8 cellular contexts compared by ENCODE assay signal in the genomic region with DNA sequence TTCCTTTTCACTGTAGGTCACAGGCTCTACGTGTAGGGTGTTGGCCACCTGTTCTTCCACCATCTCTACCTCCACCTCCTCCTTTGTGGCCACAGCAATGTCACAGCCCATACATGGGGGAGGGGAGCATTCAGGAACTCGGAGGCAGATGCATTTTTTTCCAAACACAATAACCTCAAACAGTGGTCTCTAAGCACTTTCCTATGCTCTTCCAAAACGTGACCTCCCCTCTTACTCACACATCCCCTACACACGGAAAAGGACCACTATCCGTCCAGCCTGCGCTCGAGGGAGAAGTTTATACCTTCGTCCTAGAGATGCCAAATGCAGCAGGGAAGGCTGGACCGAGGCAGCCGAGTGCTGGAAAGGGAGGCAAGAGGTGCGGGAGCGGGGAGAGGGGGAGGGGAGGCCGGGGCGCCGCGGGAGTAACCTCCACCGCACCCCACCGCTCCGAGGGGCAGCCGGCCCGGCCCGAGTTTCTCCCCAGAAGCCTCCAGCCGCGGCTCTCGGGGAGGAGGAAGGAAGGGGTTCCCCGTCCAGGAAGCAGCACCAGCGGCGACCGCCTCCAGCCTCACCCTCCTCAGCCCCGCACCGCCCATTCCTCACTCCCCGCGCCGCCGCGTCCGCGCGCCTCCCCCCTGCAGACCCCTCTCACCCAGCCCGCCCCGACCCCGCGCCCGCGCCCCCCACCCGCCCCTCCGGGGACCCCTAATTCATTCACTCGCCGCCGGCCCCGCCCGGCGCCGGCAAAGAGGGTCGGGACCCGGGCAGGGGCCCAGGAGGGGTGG. TPM values are rescaled to one million over a fixed set of nuclear protein-coding genes. Genes with fewer than 3 reads are reported as not detected.
DNase-seq lines count a peak whose midpoint lies in the region; ATAC-seq, FAIRE-seq and TF ChIP-seq lines count a peak whose summit lies in the region.

No MANE protein-coding gene starts in this region.

- H4K20me1 ChIP-seq in K562 (replicated peaks; ENCODE audit: control insufficient read depth, insufficient read depth, low read length) = no peaks in the 10 kb centered on the region

- ATAC-seq in GM21423 (IDR thresholded peaks at IDR 0.05; ENCODE audit: unreplicated experiment) = peak; percentile 29
- peak; percentile 62 for ATAC-seq in K562

- peaks cover 39% of the 10 kb centered on the region for H3K79me2 ChIP-seq in K562 (ENCODE audit: control insufficient read depth, insufficient read depth, low read length)

- TF ChIP-seq CTCF in K562 (IDR thresholded peaks at IDR 0.05 in 2 of 3, conservative IDR thresholded peaks at IDR 0.05 in 1 of 3; ENCODE audit: insufficient read depth in 2 of 3, low read depth in 1 of 3, low read length in 3 of 3) = no peak

- H3K4me2 ChIP-seq in K562 (ENCODE audit: insufficient read depth, low read length) = peak overlapping the region; percentile 94
- peak overlapping the region; percentile 88 for H3K4me2 ChIP-seq in skeletal muscle satellite cell (ENCODE audit: low read length)

- intact Hi-C loops in K562 (cut with micrococcal nuclease) = no loop called here

- WGBS in K562 (ENCODE audit: insufficient coverage, low coverage, missing lambda C conversion rate) = 1% methylated on average over 23 of the region's 56 CpGs

- CTCF ChIA-PET in CD8-positive, alpha-beta memory T cell (lab: Charles Lee) = interaction anchor here (1.0 to 1.4 kb wide), 7 partner anchors 9 to 140 kb away, joined by 3 to 8 read pairs (median 3); no protein-coding TSS in a partner anchor
- CTCF ChIA-PET in K562 (lab: Yijun Ruan, JAX; ENCODE audit: low intra/inter-chr PET ratio) = no interaction called here

- H3K9me3 Mint-ChIP-seq in CD8-positive, alpha-beta memory T cell = peaks cover 0 to 2% (median 0%) of the 10 kb centered on the region in 5 donors
- no peaks in the 10 kb centered on the region for H3K9me3 Mint-ChIP-seq in IgD-negative memory B cell

- no peaks in the 10 kb centered on the region for H3K27me3 Mint-ChIP-seq in CD8-positive, alpha-beta memory T cell
- no peaks in the 10 kb centered on the region for H3K27me3 Mint-ChIP-seq in IgD-negative memory B cell

- H3K36me3 Mint-ChIP-seq in CD8-positive, alpha-beta memory T cell = peaks cover 0 to 29% (median 7%) of the 10 kb centered on the region in 3 donors
- peaks cover 4% of the 10 kb centered on the region for H3K36me3 Mint-ChIP-seq in IgD-negative memory B cell

- H3K9ac ChIP-seq in K562 (ENCODE audit: insufficient read depth in 1 of 2, low read depth in 2 of 2, low read length in 2 of 2) (peak overlapping the region; percentile 60 to 95), iPS-20b (ENCODE audit: low read depth, low read length) (peak overlapping the region; percentile 71; the same call in 1 of the 2 replicates), skeletal muscle satellite cell (ENCODE audit: low read depth, low read length) (peak overlapping the region; percentile 75)

- in situ Hi-C loops in K562 (cut with MboI) = no loop called here

- H3K4me3 ChIP-seq in CD8-positive, alpha-beta memory T cell (ENCODE audit: low read length) = peak overlapping the region; percentile 84
- peak overlapping the region; percentile 84 for H3K4me3 ChIP-seq in K562
- peak overlapping the region; percentile 76 for H3K4me3 ChIP-seq in iPS-20b (ENCODE audit: low read length)
- peak overlapping the region; percentile 85 for H3K4me3 ChIP-seq in skeletal muscle satellite cell (ENCODE audit: low read length)

- H3K36me3 ChIP-seq in CD8-positive, alpha-beta memory T cell (ENCODE audit: insufficient read depth, low read length) = no peaks in the 10 kb centered on the region
- H3K36me3 ChIP-seq in K562 (ENCODE audit: control insufficient read depth, insufficient read depth, low read length) (peaks cover 8% of the 10 kb centered on the region; the same call in 1 of the 3 replicates), iPS-20b (ENCODE audit: insufficient read depth, low read depth, low read length) (peaks cover 6% of the 10 kb centered on the region; the same call in 1 of the 2 replicates), skeletal muscle satellite cell (ENCODE audit: insufficient read depth, low read length) (no peaks in the 10 kb centered on the region)

- peak overlapping the region; percentile 75 for H2AFZ ChIP-seq in K562 (ENCODE audit: low read depth, low read length)

- FAIRE-seq in K562 (lab: Jason Lieb, UNC) = peak; percentile 81

- H3K27me3 ChIP-seq in CD8-positive, alpha-beta memory T cell (ENCODE audit: insufficient read depth, low read length, poor library complexity, severe bottlenecking) = no peaks in the 10 kb centered on the region
- H3K27me3 ChIP-seq in K562 (ENCODE audit: control insufficient read depth in 2 of 2, insufficient read depth in 2 of 2, low read length in 2 of 2) (no peaks in the 10 kb centered on the region; a peak in 1 of 5 replicates), iPS-20b (ENCODE audit: insufficient read depth, low read length) (peaks cover 19% of the 10 kb centered on the region; the same call in 1 of the 2 replicates), skeletal muscle satellite cell (ENCODE audit: control insufficient read depth, insufficient read depth, low read length) (no peaks in the 10 kb centered on the region)

- no TSS peak for BruUV-seq in K562 (replicated peaks; lab: Mats Ljungman, UMichigan)

- no peak for TF ChIP-seq EP300 in K562 (IDR thresholded peaks at IDR 0.05; ENCODE audit: low read length)

- H3K27ac ChIP-seq in CD8-positive, alpha-beta memory T cell (ENCODE audit: low read depth, low read length) = peak overlapping the region; percentile 68
- H3K27ac ChIP-seq in K562 (ENCODE audit: extremely low read depth, low read depth, low read length) (peak overlapping the region; percentile 83), iPS-20b (ENCODE audit: low read length) (no peak overlapping the region)

- H3K27ac Mint-ChIP-seq in CD8-positive, alpha-beta memory T cell = peak overlapping the region; percentile 84 to 98 (median 96)
- H3K27ac Mint-ChIP-seq in IgD-negative memory B cell = peak overlapping the region; percentile 78 to 97 (median 93)

- H3K4me1 ChIP-seq in CD8-positive, alpha-beta memory T cell (ENCODE audit: insufficient read depth, low read length) = peaks cover 5% of the 10 kb centered on the region
- H3K4me1 ChIP-seq in K562 (replicated peaks in 1 of 2; ENCODE audit: control insufficient read depth in 2 of 2, insufficient read depth in 2 of 2, low read length in 2 of 2) (peaks cover 4 to 17% of the 10 kb centered on the region in 2 experiments; a peak in 4 of 5 replicates), iPS-20b (ENCODE audit: insufficient read depth, low read length) (peaks cover 4% of the 10 kb centered on the region; the same call in 1 of the 2 replicates), skeletal muscle satellite cell (ENCODE audit: control insufficient read depth, insufficient read depth, low read length) (peaks cover 5% of the 10 kb centered on the region)

- no peaks in the 10 kb centered on the region for H3K9me3 ChIP-seq in CD8-positive, alpha-beta memory T cell (ENCODE audit: low read length)
- H3K9me3 ChIP-seq in K562 (replicated peaks; ENCODE audit: control insufficient read depth, insufficient read depth, low read depth, low read length) = no peaks in the 10 kb centered on the region
- H3K9me3 ChIP-seq in iPS-20b (ENCODE audit: insufficient read depth, low read depth, low read length) = no peaks in the 10 kb centered on the region
- H3K9me3 ChIP-seq in skeletal muscle satellite cell (replicated peaks; ENCODE audit: low read length) = no peaks in the 10 kb centered on the region

- H3K9me1 ChIP-seq in K562 (ENCODE audit: control insufficient read depth, insufficient read depth, low read length) = no peaks in the 10 kb centered on the region

- peak; percentile 41 to 71 (median 51) for DNase-seq in CD8-positive, alpha-beta memory T cell
- DNase-seq in T-helper 9 cell (peak; percentile 46), K562 (ENCODE audit: extremely low read depth in 1 of 4, low spot score in 3 of 4) (peak; percentile 42 to 58 (median 50)), DMS114 treated with DMSO at 0.1 percent for 48 hours (lab: John Stamatoyannopoulos, UW; ENCODE audit: unreplicated experiment) (no peak)

- TF ChIP-seq POLR2A in K562 (conservative IDR thresholded peaks at IDR 0.05) = no peak

- POLR2A ChIA-PET in CD8-positive, alpha-beta memory T cell (lab: Charles Lee) = interaction anchor here (0.7 to 1.8 kb wide), 11 partner anchors 8 to 199 kb away, joined by 3 to 41 read pairs (median 4); a partner anchor contains a TSS
- POLR2A ChIA-PET in K562 (lab: Yijun Ruan, JAX) = interaction anchor here (0.6 to 1.4 kb wide), 5 partner anchors 9 to 34 kb away, joined by 3 to 9 read pairs (median 3); no protein-coding TSS in a partner anchor

- TF ChIP-seq RAD21 in K562 (CRISPR knock-in tag; conservative IDR thresholded peaks at IDR 0.05 in 1 of 2, IDR thresholded peaks at IDR 0.05 in 1 of 2) = no peak

- H3K4me1 Mint-ChIP-seq in CD8-positive, alpha-beta memory T cell = peaks cover 34 to 57% (median 52%) of the 10 kb centered on the region in 3 donors
- H3K4me1 Mint-ChIP-seq in IgD-negative memory B cell = peaks cover 30 to 48% (median 47%) of the 10 kb centered on the region in 3 donors

- H3K4me3 Mint-ChIP-seq in CD8-positive, alpha-beta memory T cell = peak overlapping the region; percentile 91 to 95 (median 94)
- peak overlapping the region; percentile 68 to 98 (median 94) for H3K4me3 Mint-ChIP-seq in IgD-negative memory B cell

RNA-seq across cellular contexts. Expression of a gene that starts 0.6 kb away (rescaled TPM):
- 10 to 100 TPM; 24.9 to 25.6 TPM for total RNA-seq in CD8-positive, alpha-beta memory T cell
- polyA plus RNA-seq in CD8-positive, alpha-beta memory T cell = 56.5 TPM
- polyA plus RNA-seq in IgD-negative memory B cell (39.3 TPM), K562 (2011; rRNA removed) (15.8 and 21.2 TPM in 2 replicates), K562 (2014; fragmentation: Illumina TruSeq; extraction: Trizol) (17.6 and 19.8 TPM in 2 replicates), K562 (2014; fragmentation: Nextera tagmentation; extraction: Ambion mirVana) (1 to 10 TPM; 7.4 to 8.4 TPM), K562 (2014; rRNA removed) (11.5 and 12.2 TPM in 2 replicates)
- total RNA-seq in K562 (2011; cell fraction: chromatin; rRNA removed; ENCODE audit: low replicate concordance) = 3.7 and 16.4 TPM in 2 replicates
- 1.7 and 3.3 TPM in 2 replicates for total RNA-seq in K562 (2011; cell fraction: nucleolus; rRNA removed)
- total RNA-seq in K562 (2011; cell fraction: nucleoplasm; rRNA removed) = 10.5 and 22.4 TPM in 2 replicates
- total RNA-seq in K562 (2014; rRNA removed) (7.2 and 8.1 TPM in 2 replicates), K562 (2014; rRNA removed; fragmentation: Illumina TruSeq; extraction: Trizol) (14.9 and 18.9 TPM in 2 replicates), K562 (2015; rRNA removed; fragmentation: Illumina TruSeq; extraction: Trizol) (12.2 and 12.7 TPM in 2 replicates), K562 (2021) (16.5 and 19.0 TPM in 2 replicates)
- polyA plus RNA-seq in K562 (2011; cell fraction: cytosol; rRNA removed) = 5.2 and 11.1 TPM in 2 replicates
- polyA plus RNA-seq in K562 (2011; cell fraction: nucleus; rRNA removed) = 2.9 and 5.5 TPM in 2 replicates
- polyA plus RNA-seq in K562 (2012) = 10.2 and 10.3 TPM in 2 replicates
- polyA minus RNA-seq in K562 (2011; rRNA and poly(A)+ RNA removed) = 16.2 and 19.1 TPM in 2 replicates
- polyA minus RNA-seq in K562 (2011; cell fraction: cytosol; rRNA and poly(A)+ RNA removed) = 8.9 and 11.5 TPM in 2 replicates
- 6.1 and 9.4 TPM in 2 replicates for polyA minus RNA-seq in K562 (2011; cell fraction: nucleus; rRNA and poly(A)+ RNA removed)
- total RNA-seq in skeletal muscle satellite cell (2012; rRNA removed) = 7.2 and 8.6 TPM in 2 replicates

RNA-seq across cellular contexts. Expression of a gene that starts 55.1 kb away (rescaled TPM):
- 10 to 100 TPM; 12.4 to 14.4 TPM for total RNA-seq in CD8-positive, alpha-beta memory T cell
- 30.1 TPM for polyA plus RNA-seq in CD8-positive, alpha-beta memory T cell
- 40.0 TPM for polyA plus RNA-seq in IgD-negative memory B cell
- total RNA-seq in K562 (2011; cell fraction: chromatin; rRNA removed; ENCODE audit: low replicate concordance) = 9.3 and 28.3 TPM in 2 replicates
- 9.3 and 10.2 TPM in 2 replicates for total RNA-seq in K562 (2011; cell fraction: nucleolus; rRNA removed)
- 16.0 and 36.1 TPM in 2 replicates for total RNA-seq in K562 (2011; cell fraction: nucleoplasm; rRNA removed)
- total RNA-seq in K562 (2014; rRNA removed) = 16.4 and 18.6 TPM in 2 replicates
- total RNA-seq in K562 (2014; rRNA removed; fragmentation: Illumina TruSeq; extraction: Trizol) = 28.7 and 32.8 TPM in 2 replicates
- total RNA-seq in K562 (2015; rRNA removed; fragmentation: Illumina TruSeq; extraction: Trizol) = 27.6 and 32.4 TPM in 2 replicates
- total RNA-seq in K562 (2021) = 16.1 and 17.7 TPM in 2 replicates
- polyA plus RNA-seq in K562 (2011; rRNA removed) = 22.0 and 35.3 TPM in 2 replicates
- 5.3 and 9.8 TPM in 2 replicates for polyA plus RNA-seq in K562 (2011; cell fraction: cytosol; rRNA removed)
- 7.7 and 9.8 TPM in 2 replicates for polyA plus RNA-seq in K562 (2011; cell fraction: nucleus; rRNA removed)
- 18.9 and 35.0 TPM in 2 replicates for polyA plus RNA-seq in K562 (2012)
- polyA plus RNA-seq in K562 (2014; fragmentation: Illumina TruSeq; extraction: Trizol) = 33.6 and 44.9 TPM in 2 replicates
- polyA plus RNA-seq in K562 (2014; fragmentation: Nextera tagmentation; extraction: Ambion mirVana) = 100 to 1,000 TPM; 101 to 107 TPM
- polyA plus RNA-seq in K562 (2014; rRNA removed) = 28.3 and 33.7 TPM in 2 replicates
- polyA minus RNA-seq in K562 (2011; rRNA and poly(A)+ RNA removed) = 12.5 and 17.2 TPM in 2 replicates
- 6.5 and 6.9 TPM in 2 replicates for polyA minus RNA-seq in K562 (2011; cell fraction: cytosol; rRNA and poly(A)+ RNA removed)
- polyA minus RNA-seq in K562 (2011; cell fraction: nucleus; rRNA and poly(A)+ RNA removed) = 9.4 and 20.5 TPM in 2 replicates
- total RNA-seq in skeletal muscle satellite cell (2012; rRNA removed) = 25.6 and 26.1 TPM in 2 replicates

RNA-seq across cellular contexts. Expression of a gene that starts 55.2 kb away (rescaled TPM):
- total RNA-seq in CD8-positive, alpha-beta memory T cell = not detected
- not detected for polyA plus RNA-seq in CD8-positive, alpha-beta memory T cell
- polyA plus RNA-seq in IgD-negative memory B cell (not detected), K562 (2011; rRNA removed) (0.16 and 0.32 TPM in 2 replicates), K562 (2014; fragmentation: Illumina TruSeq; extraction: Trizol) (0.18 and 0.19 TPM in 2 replicates), K562 (2014; fragmentation: Nextera tagmentation; extraction: Ambion mirVana) (under 1 TPM; 0.06 to 0.15 TPM), K562 (2014; rRNA removed) (0.76 TPM in 1 of 2 replicates, not detected in the other)
- total RNA-seq in K562 (2011; cell fraction: chromatin; rRNA removed; ENCODE audit: low replicate concordance) = 0.25 TPM in 1 of 2 replicates, not detected in the other
- not detected in 2 replicates for total RNA-seq in K562 (2011; cell fraction: nucleolus; rRNA removed)
- total RNA-seq in K562 (2011; cell fraction: nucleoplasm; rRNA removed) = not detected in 2 replicates
- total RNA-seq in K562 (2014; rRNA removed) (not detected in 2 replicates), K562 (2014; rRNA removed; fragmentation: Illumina TruSeq; extraction: Trizol) (0.15 and 0.73 TPM in 2 replicates), K562 (2015; rRNA removed; fragmentation: Illumina TruSeq; extraction: Trizol) (0.07 TPM in 1 of 2 replicates, not detected in the other), K562 (2021) (0.29 TPM in 1 of 2 replicates, not detected in the other)
- 0.04 TPM in 1 of 2 replicates, not detected in the other for polyA plus RNA-seq in K562 (2011; cell fraction: cytosol; rRNA removed)
- polyA plus RNA-seq in K562 (2011; cell fraction: nucleus; rRNA removed) = 0.10 TPM in 1 of 2 replicates, not detected in the other
- polyA plus RNA-seq in K562 (2012) = 0.15 and 0.20 TPM in 2 replicates
- 0.25 and 0.45 TPM in 2 replicates for polyA minus RNA-seq in K562 (2011; rRNA and poly(A)+ RNA removed)
- not detected in 2 replicates for polyA minus RNA-seq in K562 (2011; cell fraction: cytosol; rRNA and poly(A)+ RNA removed)
- polyA minus RNA-seq in K562 (2011; cell fraction: nucleus; rRNA and poly(A)+ RNA removed) = not detected in 2 replicates
- under 0.01 TPM in 1 of 2 replicates, not detected in the other for total RNA-seq in skeletal muscle satellite cell (2012; rRNA removed)
